In the genomic region with DNA sequence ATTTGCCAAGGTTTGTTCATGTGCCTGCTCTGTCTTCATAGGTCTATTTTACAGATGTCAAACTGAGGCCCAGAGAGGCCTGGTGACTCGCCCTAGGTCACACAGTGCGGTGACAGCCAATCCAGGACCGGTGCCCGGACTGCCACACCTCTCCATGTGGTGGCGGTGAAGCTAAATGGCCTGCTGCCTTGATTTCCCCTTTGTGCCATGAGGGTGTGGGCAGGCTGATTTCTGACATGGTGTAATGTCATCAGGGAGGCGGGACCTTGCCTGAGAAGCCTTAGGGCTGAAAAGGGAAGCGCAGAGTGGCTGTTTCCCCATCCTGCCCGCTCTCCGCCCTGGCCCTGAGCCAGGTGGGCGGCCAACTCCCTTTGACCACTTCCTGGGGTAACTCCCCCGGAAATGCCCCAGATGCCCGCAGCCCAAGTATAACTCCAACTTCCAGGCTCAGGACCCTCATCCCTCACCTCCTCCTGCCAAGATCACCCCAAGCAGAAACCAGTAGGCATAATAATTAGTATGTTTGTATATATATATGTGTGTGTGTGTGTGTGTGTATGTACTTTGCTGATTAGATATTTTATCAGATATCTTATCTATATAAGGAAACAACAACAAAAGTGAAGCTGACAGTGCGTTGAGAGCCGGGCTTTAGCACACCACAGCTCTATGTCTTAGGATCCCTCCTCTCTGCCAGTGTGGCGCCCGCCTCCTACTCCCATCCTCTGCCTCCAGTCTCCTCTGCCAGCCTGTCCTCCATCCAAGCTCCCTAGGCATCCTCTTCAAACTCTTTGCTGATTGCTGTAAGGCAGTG, we compare ENCODE assay signal across 8 cellular contexts.
DNase-seq lines count a peak whose midpoint lies in the region; ATAC-seq, FAIRE-seq and TF ChIP-seq lines count a peak whose summit lies in the region.

No MANE protein-coding gene starts in this region.

- ATAC-seq in K562: no peak

- POLR2A ChIA-PET in activated CD4-positive, alpha-beta T cell treated with anti-CD3 and anti-CD28 coated beads, Interleukin-2, amount 10 ng/mL, durations not matched to agents 7 days and 5 days (lab: Charles Lee): no interaction called here
- POLR2A ChIA-PET in K562 (lab: Yijun Ruan, JAX): interaction anchor here (1.0 to 2.5 kb wide), 2 partner anchors 10 to 34 kb away, joined by 3 to 9 read pairs; no protein-coding TSS in a partner anchor

- WGBS in K562 (ENCODE audit: insufficient coverage, low coverage, missing lambda C conversion rate): 57% methylated on average over 16 of the region's 16 CpGs

- CTCF ChIA-PET in activated CD4-positive, alpha-beta T cell treated with anti-CD3 and anti-CD28 coated beads, Interleukin-2, amount 10 ng/mL, durations not matched to agents 7 days and 5 days (lab: Charles Lee): interaction anchor here (4.1 kb wide), 1 partner anchor 15 kb away, joined by 42 read pairs; no protein-coding TSS in a partner anchor
- CTCF ChIA-PET in K562 (lab: Yijun Ruan, JAX; ENCODE audit: low intra/inter-chr PET ratio): no interaction called here

- 0 out of 2 replicates have a peak, but pooled peaks cover 4% of the 10 kb centered on the region for H4K20me1 ChIP-seq in K562 (replicated peaks; ENCODE audit: control insufficient read depth, insufficient read depth, low read length)

- H3K79me2 ChIP-seq in K562 (ENCODE audit: control insufficient read depth, insufficient read depth, low read length): no peaks in the 10 kb centered on the region

- H3K27ac Mint-ChIP-seq in activated CD4-positive, alpha-beta T cell treated with anti-CD3 and anti-CD28 coated beads, Interleukin-2, amount 10 ng/mL, durations not matched to agents 7 days and 5 days: peak overlapping the region; percentile 93

- H3K4me1 Mint-ChIP-seq in activated CD4-positive, alpha-beta T cell treated with anti-CD3 and anti-CD28 coated beads, Interleukin-2, amount 10 ng/mL, durations not matched to agents 7 days and 5 days: peaks cover 90% of the 10 kb centered on the region

- DNase-seq in activated CD4-positive, alpha-beta T cell treated with anti-CD3 and anti-CD28 coated beads, Interleukin-2, amount 10 ng/mL, durations not matched to agents 7 days and 5 days: peak; percentile 58
- DNase-seq in activated CD4-positive, alpha-beta T cell treated with anti-CD3 and anti-CD28 coated beads for 4 hours: no peak
- DNase-seq in Peyer's patch (peak in 2 of 3 donors; percentile 84 to 91), K562 (ENCODE audit: extremely low read depth in 1 of 4, low spot score in 3 of 4) (peak in 3 of 4 experiments; percentile 36 to 47 (median 43)), pons (ENCODE audit: low spot score) (peak; percentile 66), DMS53 treated with DMSO at 0.1 percent for 48 hours (lab: John Stamatoyannopoulos, UW; ENCODE audit: unreplicated experiment) (no peak), NCI-H524 treated with DMSO at 0.1 percent for 48 hours (lab: John Stamatoyannopoulos, UW) (no peak), NCI-H1105 (lab: John Stamatoyannopoulos, UW) (no peak)

- TF ChIP-seq CTCF in Peyer's patch (IDR thresholded peaks at IDR 0.05) (no peak), K562 (IDR thresholded peaks at IDR 0.05 in 2 of 3, conservative IDR thresholded peaks at IDR 0.05 in 1 of 3; ENCODE audit: insufficient read depth in 2 of 3, low read depth in 1 of 3, low read length in 3 of 3) (no peak)

- H3K36me3 Mint-ChIP-seq in activated CD4-positive, alpha-beta T cell treated with anti-CD3 and anti-CD28 coated beads, Interleukin-2, amount 10 ng/mL, durations not matched to agents 7 days and 5 days (ENCODE audit: low read depth): peaks cover 54% of the 10 kb centered on the region

- BruUV-seq in K562 (replicated peaks; lab: Mats Ljungman, UMichigan): no TSS peak

- no peaks in the 10 kb centered on the region for H3K9me3 Mint-ChIP-seq in activated CD4-positive, alpha-beta T cell treated with anti-CD3 and anti-CD28 coated beads, Interleukin-2, amount 10 ng/mL, durations not matched to agents 7 days and 5 days

- H3K4me3 ChIP-seq in Peyer's patch (no peak overlapping the region), K562 (no peak overlapping the region)

- H3K36me3 ChIP-seq in Peyer's patch (no peaks in the 10 kb centered on the region), K562 (ENCODE audit: control insufficient read depth, insufficient read depth, low read length) (no peaks in the 10 kb centered on the region)

- no peaks in the 10 kb centered on the region for H3K9me1 ChIP-seq in K562 (ENCODE audit: control insufficient read depth, insufficient read depth, low read length)

- 0 out of 2 replicates have a peak, but pooled peaks have one; percentile 9 for TF ChIP-seq EP300 in K562 (IDR thresholded peaks at IDR 0.05; ENCODE audit: low read length)

- H3K27me3 ChIP-seq in Peyer's patch (no peaks in the 10 kb centered on the region), K562 (ENCODE audit: control insufficient read depth in 2 of 2, insufficient read depth in 2 of 2, low read length in 2 of 2) (no peaks in the 10 kb centered on the region)

- H3K9ac ChIP-seq in K562 (ENCODE audit: insufficient read depth in 1 of 2, low read depth in 2 of 2, low read length in 2 of 2): peak overlapping the region in 1 of 2 experiments; percentile 18; a peak in 2 of 4 replicates

- no peak for FAIRE-seq in K562 (lab: Jason Lieb, UNC)

- H3K27ac ChIP-seq in Peyer's patch (peak overlapping the region in 3 of 4 donors; percentile 50 to 95 (median 95)), K562 (ENCODE audit: extremely low read depth, low read depth, low read length) (no peak overlapping the region; the same call in 2 of the 3 replicates)

- H3K4me3 Mint-ChIP-seq in activated CD4-positive, alpha-beta T cell treated with anti-CD3 and anti-CD28 coated beads, Interleukin-2, amount 10 ng/mL, durations not matched to agents 7 days and 5 days: peak overlapping the region; percentile 70

- no peak for TF ChIP-seq POLR2A in Peyer's patch (IDR thresholded peaks at IDR 0.05)
- no peak for TF ChIP-seq POLR2A in K562 (conservative IDR thresholded peaks at IDR 0.05)

- H3K4me1 ChIP-seq in Peyer's patch: peaks cover 0 to 59% (median 41%) of the 10 kb centered on the region in 4 donors
- H3K4me1 ChIP-seq in K562 (replicated peaks in 1 of 2; ENCODE audit: control insufficient read depth in 2 of 2, insufficient read depth in 2 of 2, low read length in 2 of 2): peaks cover 74 to 87% of the 10 kb centered on the region in 2 experiments

- intact Hi-C loops in K562 (cut with micrococcal nuclease): no loop called here

- no peak overlapping the region for H2AFZ ChIP-seq in K562 (ENCODE audit: low read depth, low read length)

- H3K9me3 ChIP-seq in Peyer's patch (no peaks in the 10 kb centered on the region), K562 (replicated peaks; ENCODE audit: control insufficient read depth, insufficient read depth, low read depth, low read length) (no peaks in the 10 kb centered on the region)

- TF ChIP-seq RAD21 in K562 (CRISPR knock-in tag; conservative IDR thresholded peaks at IDR 0.05 in 1 of 2, IDR thresholded peaks at IDR 0.05 in 1 of 2): no peak

- in situ Hi-C loops in K562 (cut with MboI): no loop called here

- H3K27me3 Mint-ChIP-seq in activated CD4-positive, alpha-beta T cell treated with anti-CD3 and anti-CD28 coated beads, Interleukin-2, amount 10 ng/mL, durations not matched to agents 7 days and 5 days: no peaks in the 10 kb centered on the region

- H3K4me2 ChIP-seq in K562 (ENCODE audit: insufficient read depth, low read length): no peak overlapping the region

TF ChIP-seq in K562, 482 proteins besides CTCF, POLR2A, EP300 and RAD21 (continues in another document):
- TF ChIP-seq ETS2 (tag; IDR thresholded peaks at IDR 0.05; ENCODE audit: borderline replicate concordance, poor library complexity, severe bottlenecking) (no peak), LEF1 (IDR thresholded peaks at IDR 0.05) (no peak), MAZ (CRISPR knock-in tag; conservative IDR thresholded peaks at IDR 0.05 in 1 of 2, IDR thresholded peaks at IDR 0.05 in 1 of 2) (no peak; a peak in 1 of 4 replicates), NFIC (IDR thresholded peaks at IDR 0.05) (peak; percentile 91)
- TF ChIP-seq, protein P1, sequence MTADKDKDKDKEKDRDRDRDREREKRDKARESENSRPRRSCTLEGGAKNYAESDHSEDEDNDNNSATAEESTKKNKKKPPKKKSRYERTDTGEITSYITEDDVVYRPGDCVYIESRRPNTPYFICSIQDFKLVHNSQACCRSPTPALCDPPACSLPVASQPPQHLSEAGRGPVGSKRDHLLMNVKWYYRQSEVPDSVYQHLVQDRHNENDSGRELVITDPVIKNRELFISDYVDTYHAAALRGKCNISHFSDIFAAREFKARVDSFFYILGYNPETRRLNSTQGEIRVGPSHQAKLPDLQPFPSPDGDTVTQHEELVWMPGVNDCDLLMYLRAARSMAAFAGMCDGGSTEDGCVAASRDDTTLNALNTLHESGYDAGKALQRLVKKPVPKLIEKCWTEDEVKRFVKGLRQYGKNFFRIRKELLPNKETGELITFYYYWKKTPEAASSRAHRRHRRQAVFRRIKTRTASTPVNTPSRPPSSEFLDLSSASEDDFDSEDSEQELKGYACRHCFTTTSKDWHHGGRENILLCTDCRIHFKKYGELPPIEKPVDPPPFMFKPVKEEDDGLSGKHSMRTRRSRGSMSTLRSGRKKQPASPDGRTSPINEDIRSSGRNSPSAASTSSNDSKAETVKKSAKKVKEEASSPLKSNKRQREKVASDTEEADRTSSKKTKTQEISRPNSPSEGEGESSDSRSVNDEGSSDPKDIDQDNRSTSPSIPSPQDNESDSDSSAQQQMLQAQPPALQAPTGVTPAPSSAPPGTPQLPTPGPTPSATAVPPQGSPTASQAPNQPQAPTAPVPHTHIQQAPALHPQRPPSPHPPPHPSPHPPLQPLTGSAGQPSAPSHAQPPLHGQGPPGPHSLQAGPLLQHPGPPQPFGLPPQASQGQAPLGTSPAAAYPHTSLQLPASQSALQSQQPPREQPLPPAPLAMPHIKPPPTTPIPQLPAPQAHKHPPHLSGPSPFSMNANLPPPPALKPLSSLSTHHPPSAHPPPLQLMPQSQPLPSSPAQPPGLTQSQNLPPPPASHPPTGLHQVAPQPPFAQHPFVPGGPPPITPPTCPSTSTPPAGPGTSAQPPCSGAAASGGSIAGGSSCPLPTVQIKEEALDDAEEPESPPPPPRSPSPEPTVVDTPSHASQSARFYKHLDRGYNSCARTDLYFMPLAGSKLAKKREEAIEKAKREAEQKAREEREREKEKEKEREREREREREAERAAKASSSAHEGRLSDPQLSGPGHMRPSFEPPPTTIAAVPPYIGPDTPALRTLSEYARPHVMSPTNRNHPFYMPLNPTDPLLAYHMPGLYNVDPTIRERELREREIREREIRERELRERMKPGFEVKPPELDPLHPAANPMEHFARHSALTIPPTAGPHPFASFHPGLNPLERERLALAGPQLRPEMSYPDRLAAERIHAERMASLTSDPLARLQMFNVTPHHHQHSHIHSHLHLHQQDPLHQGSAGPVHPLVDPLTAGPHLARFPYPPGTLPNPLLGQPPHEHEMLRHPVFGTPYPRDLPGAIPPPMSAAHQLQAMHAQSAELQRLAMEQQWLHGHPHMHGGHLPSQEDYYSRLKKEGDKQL (CRISPR knock-in tag; IDR thresholded peaks at IDR 0.05; ENCODE audit: borderline replicate concordance): no peak

Comparison
In these comparisons a context has a peak if more than half of its experiments do, and no peak if none do; other contexts are left out.
1. DNase-seq: peak in activated CD4-positive, alpha-beta T cell treated with anti-CD3 and anti-CD28 coated beads, Interleukin-2, amount 10 ng/mL, durations not matched to agents 7 days and 5 days (single experiment), Peyer's patch (2 of 3), K562 (3 of 4) and pons (single experiment); none in activated CD4-positive, alpha-beta T cell treated with anti-CD3 and anti-CD28 coated beads for 4 hours (0 of 2), DMS53 treated with DMSO at 0.1 percent for 48 hours (single experiment), NCI-H524 treated with DMSO at 0.1 percent for 48 hours (single experiment) and NCI-H1105 (single experiment).